20 cellular contexts compared by ENCODE assay signal in the genomic region with DNA sequence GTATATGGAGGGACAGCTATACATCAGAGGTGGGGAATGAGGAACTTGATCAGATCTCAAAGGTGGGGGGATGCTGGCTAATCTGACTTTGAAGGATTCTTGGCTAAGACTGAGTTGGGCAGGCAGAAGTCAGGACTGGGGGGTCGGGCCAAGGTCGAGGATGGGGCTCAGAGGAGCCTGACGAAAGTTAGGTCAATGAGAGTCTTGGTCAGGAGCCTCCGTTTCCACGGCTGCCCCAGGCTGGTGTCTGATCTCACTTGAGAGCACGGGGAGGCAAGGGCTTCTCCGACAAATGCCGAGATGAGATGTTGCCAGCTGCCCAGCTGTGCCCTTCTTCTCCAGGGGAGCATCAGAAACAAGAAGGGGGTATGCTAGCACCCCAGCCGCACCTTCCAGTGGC. TPM values are rescaled to one million over a fixed set of nuclear protein-coding genes. Genes with fewer than 3 reads are reported as not detected.
DNase-seq lines count a peak whose midpoint lies in the region; ATAC-seq, FAIRE-seq and TF ChIP-seq lines count a peak whose summit lies in the region.
"Had no signal": no experiment of that assay in that cellular context is flagged by ENCODE, and none has a peak within 500 bp of the region (broad histone marks: within the 10 kb centered on the region; RNA-seq: fewer than 3 reads in every experiment).

No MANE protein-coding gene starts in this region.

- H3K4me3 ChIP-seq in kidney (ENCODE audit: low read length in 2 of 2) (no peak overlapping the region), neural progenitor cell (no peak overlapping the region)
- H3K4me3 ChIP-seq: HAP-1 had no signal

- H3K27ac ChIP-seq in kidney (ENCODE audit: low read depth in 2 of 2, low read length in 2 of 2) (no peak overlapping the region), neural progenitor cell (no peak overlapping the region)

- intact Hi-C loops in kidney (cut with DNase I): no loop called here

- H3K4me2 ChIP-seq in neural progenitor cell: no peak overlapping the region

- H3K36me3 ChIP-seq in kidney (ENCODE audit: control insufficient read depth in 1 of 2, insufficient read depth in 2 of 2, low read length in 2 of 2): no peaks in the 10 kb centered on the region
- no peaks in the 10 kb centered on the region for H3K36me3 ChIP-seq in neural progenitor cell

- H3K27ac Mint-ChIP-seq in activated T-helper 17 cell treated with anti-CD3 and anti-CD28 coated beads, Interleukin-2, amount 50 U/mL, for 72 hours: peak overlapping the region; percentile 16
- peak overlapping the region; percentile 59 for H3K27ac Mint-ChIP-seq in neural progenitor cell
- peak overlapping the region; percentile 10 to 67 for H3K27ac Mint-ChIP-seq in stimulated activated naive CD8-positive, alpha-beta T cell treated with anti-CD3 and anti-CD28 coated beads, Interleukin-15, amount 100 ng/mL, for 72 hours
- H3K27ac Mint-ChIP-seq: HFFc6 had no signal

- no peak for TF ChIP-seq CTCF in kidney (IDR thresholded peaks at IDR 0.05; ENCODE audit: borderline replicate concordance, extremely low read depth, insufficient read depth)
- no peak for TF ChIP-seq CTCF in neural progenitor cell (IDR thresholded peaks at IDR 0.05)

- DNase-seq in kidney (peak; percentile 47), neural progenitor cell (ENCODE audit: low spot score) (no peak), DMS79 treated with DMSO at 0.1 percent for 48 hours (lab: John Stamatoyannopoulos, UW) (no peak), activated gamma-delta T cell (lab: John Stamatoyannopoulos, UW) (no peak), dermis blood vessel endothelial cell (no peak)
- DNase-seq in stimulated activated naive CD8-positive, alpha-beta T cell treated with anti-CD3 and anti-CD28 coated beads, Interleukin-15, amount 100 ng/mL, for 72 hours: no peak
- DNase-seq: C1 segment of cervical spinal cord; Calu3; CD4-positive, alpha-beta memory T cell; COR-L47; DMS53; DND-41; GOT3; HFFc6 had no signal

- no peaks in the 10 kb centered on the region for H4K20me1 ChIP-seq in neural progenitor cell (ENCODE audit: low read depth)

- H3K79me2 ChIP-seq in neural progenitor cell (ENCODE audit: low read depth): no peaks in the 10 kb centered on the region

- no peak for ATAC-seq in activated T-helper 17 cell treated with anti-CD3 and anti-CD28 coated beads, Interleukin-2, amount 50 U/mL, for 72 hours (replicated peaks)
- no peak for ATAC-seq in stimulated activated naive CD8-positive, alpha-beta T cell treated with anti-CD3 and anti-CD28 coated beads, Interleukin-15, amount 100 ng/mL, for 72 hours
- no peak for ATAC-seq in HG03432 (IDR thresholded peaks at IDR 0.05; ENCODE audit: unreplicated experiment)

- no peak overlapping the region for H2AFZ ChIP-seq in neural progenitor cell (replicated peaks)

- no peak overlapping the region for H3K4me3 Mint-ChIP-seq in activated T-helper 17 cell treated with anti-CD3 and anti-CD28 coated beads, Interleukin-2, amount 50 U/mL, for 72 hours
- no peak overlapping the region for H3K4me3 Mint-ChIP-seq in neural progenitor cell
- no peak overlapping the region for H3K4me3 Mint-ChIP-seq in stimulated activated naive CD8-positive, alpha-beta T cell treated with anti-CD3 and anti-CD28 coated beads, Interleukin-15, amount 100 ng/mL, for 72 hours
- H3K4me3 Mint-ChIP-seq: CD4-positive, alpha-beta memory T cell; HFFc6 had no signal

- no peaks in the 10 kb centered on the region for H3F3A ChIP-seq in neural progenitor cell (ENCODE audit: low read depth)

- no peaks in the 10 kb centered on the region for H3K9me3 ChIP-seq in kidney (ENCODE audit: control insufficient read depth in 1 of 2, low read length in 2 of 2)
- no peaks in the 10 kb centered on the region for H3K9me3 ChIP-seq in neural progenitor cell (ENCODE audit: low read depth)
- H3K9me3 ChIP-seq: HAP-1 had no signal

- H3K4me1 ChIP-seq in kidney (ENCODE audit: control insufficient read depth in 1 of 2, insufficient read depth in 1 of 2, low read depth in 1 of 2, low read length in 2 of 2) (peaks cover 8 to 9% of the 10 kb centered on the region in 2 donors), neural progenitor cell (peaks cover 6% of the 10 kb centered on the region)
- H3K4me1 ChIP-seq: HAP-1 had no signal

- H3K9ac ChIP-seq in kidney (ENCODE audit: low read length in 2 of 2) (no peak overlapping the region), neural progenitor cell (no peak overlapping the region)

- H3K36me3 Mint-ChIP-seq in activated T-helper 17 cell treated with anti-CD3 and anti-CD28 coated beads, Interleukin-2, amount 50 U/mL, for 72 hours (ENCODE audit: low read depth): peaks cover 22% of the 10 kb centered on the region
- H3K36me3 Mint-ChIP-seq in neural progenitor cell: peaks cover 2% of the 10 kb centered on the region

- no peak for FAIRE-seq in kidney (lab: Jason Lieb, UNC)
- FAIRE-seq: G401.6, GM12892, H54 had no signal

- H3K27me3 ChIP-seq in neural progenitor cell: no peaks in the 10 kb centered on the region

- peaks cover 9% of the 10 kb centered on the region for H3K4me1 Mint-ChIP-seq in activated T-helper 17 cell treated with anti-CD3 and anti-CD28 coated beads, Interleukin-2, amount 50 U/mL, for 72 hours
- peaks cover 7% of the 10 kb centered on the region for H3K4me1 Mint-ChIP-seq in neural progenitor cell
- peaks cover 18% of the 10 kb centered on the region for H3K4me1 Mint-ChIP-seq in stimulated activated naive CD8-positive, alpha-beta T cell treated with anti-CD3 and anti-CD28 coated beads, Interleukin-15, amount 100 ng/mL, for 72 hours

- no peaks in the 10 kb centered on the region for H3K27me3 Mint-ChIP-seq in activated T-helper 17 cell treated with anti-CD3 and anti-CD28 coated beads, Interleukin-2, amount 50 U/mL, for 72 hours
- peaks cover 3% of the 10 kb centered on the region for H3K27me3 Mint-ChIP-seq in neural progenitor cell (ENCODE audit: insufficient read depth, low read depth)
- H3K27me3 Mint-ChIP-seq in stimulated activated naive CD8-positive, alpha-beta T cell treated with anti-CD3 and anti-CD28 coated beads, Interleukin-15, amount 100 ng/mL, for 72 hours: no peaks in the 10 kb centered on the region
- H3K27me3 Mint-ChIP-seq: CD4-positive, alpha-beta memory T cell had no signal

- H3K9me3 Mint-ChIP-seq in activated T-helper 17 cell treated with anti-CD3 and anti-CD28 coated beads, Interleukin-2, amount 50 U/mL, for 72 hours: no peaks in the 10 kb centered on the region
- H3K9me3 Mint-ChIP-seq in neural progenitor cell: no peaks in the 10 kb centered on the region
- no peaks in the 10 kb centered on the region for H3K9me3 Mint-ChIP-seq in stimulated activated naive CD8-positive, alpha-beta T cell treated with anti-CD3 and anti-CD28 coated beads, Interleukin-15, amount 100 ng/mL, for 72 hours
- H3K9me3 Mint-ChIP-seq: HFFc6 had no signal

RNA-seq across cellular contexts. Expression of a gene that starts 5.7 kb away (rescaled TPM):
- total RNA-seq in activated T-helper 17 cell treated with anti-CD3 and anti-CD28 coated beads, Interleukin-2, amount 50 U/mL, for 72 hours: 1 to 10 TPM; 2.7 to 3.4 TPM
- 5.3 TPM for total RNA-seq in kidney
- polyA plus RNA-seq in kidney (ENCODE audit: insufficient read depth, low read depth, low replicate concordance): 5.7 TPM
- total RNA-seq in neural progenitor cell (ENCODE audit: low replicate concordance): 2.5 and 9.0 TPM in 2 replicates
- 2.0 and 2.6 TPM in 2 replicates for total RNA-seq in dermis blood vessel endothelial cell
